ENCODE assay signal across 1 cellular context in the genomic region with DNA sequence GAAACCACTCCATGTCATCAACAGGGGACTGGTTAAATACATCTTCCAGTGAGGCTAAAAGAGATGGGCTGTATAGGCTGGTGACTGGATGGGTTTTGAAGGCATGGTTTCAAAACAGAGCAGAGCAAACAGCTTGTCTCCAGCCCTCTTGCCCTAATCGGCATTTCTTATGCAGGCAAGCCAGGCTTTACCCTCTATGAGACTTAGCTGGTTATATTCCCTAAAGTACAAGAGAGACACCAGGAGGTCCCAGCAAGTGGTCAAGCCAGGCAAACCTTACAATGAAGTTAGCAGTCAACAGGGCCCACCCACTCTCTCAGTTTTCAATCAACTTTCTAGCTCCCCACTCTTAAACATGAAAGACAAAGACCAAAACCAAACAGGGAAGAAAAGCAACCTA.
TF ChIP-seq lines count a peak whose summit lies in the region.

No MANE protein-coding gene starts in this region.

TF ChIP-seq in GM23338, 12 proteins besides CTCF, POLR2A, EP300 and RAD21:
- TF ChIP-seq, protein P1, sequence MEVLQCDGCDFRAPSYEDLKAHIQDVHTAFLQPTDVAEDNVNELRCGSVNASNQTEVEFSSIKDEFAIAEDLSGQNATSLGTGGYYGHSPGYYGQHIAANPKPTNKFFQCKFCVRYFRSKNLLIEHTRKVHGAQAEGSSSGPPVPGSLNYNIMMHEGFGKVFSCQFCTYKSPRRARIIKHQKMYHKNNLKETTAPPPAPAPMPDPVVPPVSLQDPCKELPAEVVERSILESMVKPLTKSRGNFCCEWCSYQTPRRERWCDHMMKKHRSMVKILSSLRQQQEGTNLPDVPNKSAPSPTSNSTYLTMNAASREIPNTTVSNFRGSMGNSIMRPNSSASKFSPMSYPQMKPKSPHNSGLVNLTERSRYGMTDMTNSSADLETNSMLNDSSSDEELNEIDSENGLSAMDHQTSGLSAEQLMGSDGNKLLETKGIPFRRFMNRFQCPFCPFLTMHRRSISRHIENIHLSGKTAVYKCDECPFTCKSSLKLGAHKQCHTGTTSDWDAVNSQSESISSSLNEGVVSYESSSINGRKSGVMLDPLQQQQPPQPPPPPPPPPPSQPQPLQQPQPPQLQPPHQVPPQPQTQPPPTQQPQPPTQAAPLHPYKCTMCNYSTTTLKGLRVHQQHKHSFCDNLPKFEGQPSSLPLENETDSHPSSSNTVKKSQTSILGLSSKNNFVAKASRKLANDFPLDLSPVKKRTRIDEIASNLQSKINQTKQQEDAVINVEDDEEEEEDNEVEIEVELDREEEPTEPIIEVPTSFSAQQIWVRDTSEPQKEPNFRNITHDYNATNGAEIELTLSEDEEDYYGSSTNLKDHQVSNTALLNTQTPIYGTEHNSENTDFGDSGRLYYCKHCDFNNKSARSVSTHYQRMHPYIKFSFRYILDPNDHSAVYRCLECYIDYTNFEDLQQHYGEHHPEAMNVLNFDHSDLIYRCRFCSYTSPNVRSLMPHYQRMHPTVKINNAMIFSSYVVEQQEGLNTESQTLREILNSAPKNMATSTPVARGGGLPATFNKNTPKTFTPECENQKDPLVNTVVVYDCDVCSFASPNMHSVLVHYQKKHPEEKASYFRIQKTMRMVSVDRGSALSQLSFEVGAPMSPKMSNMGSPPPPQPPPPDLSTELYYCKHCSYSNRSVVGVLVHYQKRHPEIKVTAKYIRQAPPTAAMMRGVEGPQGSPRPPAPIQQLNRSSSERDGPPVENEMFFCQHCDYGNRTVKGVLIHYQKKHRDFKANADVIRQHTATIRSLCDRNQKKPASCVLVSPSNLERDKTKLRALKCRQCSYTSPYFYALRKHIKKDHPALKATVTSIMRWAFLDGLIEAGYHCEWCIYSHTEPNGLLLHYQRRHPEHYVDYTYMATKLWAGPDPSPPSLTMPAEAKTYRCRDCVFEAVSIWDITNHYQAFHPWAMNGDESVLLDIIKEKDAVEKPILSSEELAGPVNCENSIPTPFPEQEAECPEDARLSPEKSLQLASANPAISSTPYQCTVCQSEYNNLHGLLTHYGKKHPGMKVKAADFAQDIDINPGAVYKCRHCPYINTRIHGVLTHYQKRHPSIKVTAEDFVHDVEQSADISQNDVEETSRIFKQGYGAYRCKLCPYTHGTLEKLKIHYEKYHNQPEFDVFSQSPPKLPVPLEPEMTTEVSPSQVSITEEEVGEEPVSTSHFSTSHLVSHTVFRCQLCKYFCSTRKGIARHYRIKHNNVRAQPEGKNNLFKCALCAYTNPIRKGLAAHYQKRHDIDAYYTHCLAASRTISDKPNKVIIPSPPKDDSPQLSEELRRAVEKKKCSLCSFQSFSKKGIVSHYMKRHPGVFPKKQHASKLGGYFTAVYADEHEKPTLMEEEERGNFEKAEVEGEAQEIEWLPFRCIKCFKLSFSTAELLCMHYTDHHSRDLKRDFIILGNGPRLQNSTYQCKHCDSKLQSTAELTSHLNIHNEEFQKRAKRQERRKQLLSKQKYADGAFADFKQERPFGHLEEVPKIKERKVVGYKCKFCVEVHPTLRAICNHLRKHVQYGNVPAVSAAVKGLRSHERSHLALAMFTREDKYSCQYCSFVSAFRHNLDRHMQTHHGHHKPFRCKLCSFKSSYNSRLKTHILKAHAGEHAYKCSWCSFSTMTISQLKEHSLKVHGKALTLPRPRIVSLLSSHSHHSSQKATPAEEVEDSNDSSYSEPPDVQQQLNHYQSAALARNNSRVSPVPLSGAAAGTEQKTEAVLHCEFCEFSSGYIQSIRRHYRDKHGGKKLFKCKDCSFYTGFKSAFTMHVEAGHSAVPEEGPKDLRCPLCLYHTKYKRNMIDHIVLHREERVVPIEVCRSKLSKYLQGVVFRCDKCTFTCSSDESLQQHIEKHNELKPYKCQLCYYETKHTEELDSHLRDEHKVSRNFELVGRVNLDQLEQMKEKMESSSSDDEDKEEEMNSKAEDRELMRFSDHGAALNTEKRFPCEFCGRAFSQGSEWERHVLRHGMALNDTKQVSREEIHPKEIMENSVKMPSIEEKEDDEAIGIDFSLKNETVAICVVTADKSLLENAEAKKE (CRISPR knock-in tag; IDR thresholded peaks at IDR 0.05) = peak; percentile 57; the same call in 1 of the 2 replicates
- TF ChIP-seq, protein P2, sequence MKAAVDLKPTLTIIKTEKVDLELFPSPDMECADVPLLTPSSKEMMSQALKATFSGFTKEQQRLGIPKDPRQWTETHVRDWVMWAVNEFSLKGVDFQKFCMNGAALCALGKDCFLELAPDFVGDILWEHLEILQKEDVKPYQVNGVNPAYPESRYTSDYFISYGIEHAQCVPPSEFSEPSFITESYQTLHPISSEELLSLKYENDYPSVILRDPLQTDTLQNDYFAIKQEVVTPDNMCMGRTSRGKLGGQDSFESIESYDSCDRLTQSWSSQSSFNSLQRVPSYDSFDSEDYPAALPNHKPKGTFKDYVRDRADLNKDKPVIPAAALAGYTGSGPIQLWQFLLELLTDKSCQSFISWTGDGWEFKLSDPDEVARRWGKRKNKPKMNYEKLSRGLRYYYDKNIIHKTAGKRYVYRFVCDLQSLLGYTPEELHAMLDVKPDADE (IDR thresholded peaks at IDR 0.05) = no peak
- TF ChIP-seq CREB1 (CRISPR knock-in tag; IDR thresholded peaks at IDR 0.05; ENCODE audit: low read depth) (peak; percentile 27; the same call in 1 of the 2 replicates), STAT1 (IDR thresholded peaks at IDR 0.05; ENCODE audit: unreplicated experiment) (no peak), NANOG (IDR thresholded peaks at IDR 0.05; ENCODE audit: borderline replicate concordance) (no peak), EZH2 (IDR thresholded peaks at IDR 0.05; ENCODE audit: low read depth, unreplicated experiment) (no peak), ZNF114 (CRISPR knock-in tag; IDR thresholded peaks at IDR 0.05) (0 out of 2 replicates have a peak, but pooled peaks have one; percentile 18)
